In the genomic region with DNA sequence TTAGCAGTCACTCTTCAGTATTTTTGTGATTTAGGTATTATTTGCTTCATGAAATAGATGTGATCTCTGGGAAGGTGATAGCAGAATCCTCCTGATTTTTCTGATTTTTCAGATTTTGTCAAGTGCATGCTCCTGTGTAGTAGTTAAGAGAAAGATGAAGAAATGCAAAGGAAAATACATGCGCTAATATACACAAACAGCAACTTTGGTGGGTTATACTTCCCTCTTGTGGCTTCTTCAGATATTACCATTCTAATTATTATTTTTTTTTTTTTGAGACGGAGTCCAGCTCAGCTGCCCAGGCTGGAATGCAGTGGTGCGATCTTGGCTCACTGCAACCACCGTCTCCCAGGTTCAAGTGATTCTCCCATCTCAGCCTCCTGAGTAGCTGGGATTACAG, we compare ENCODE assay signal across 8 cellular contexts. TPM values are rescaled to one million over a fixed set of nuclear protein-coding genes. Genes with fewer than 3 reads are reported as not detected.
A peak's percentile ranks its signal among the peaks of the same experiment; 100 is the strongest.
DNase-seq lines count a peak whose midpoint lies in the region; ATAC-seq and TF ChIP-seq lines count a peak whose summit lies in the region.

No MANE protein-coding gene starts in this region.

- no peak for TF ChIP-seq POLR2A in sigmoid colon (IDR thresholded peaks at IDR 0.05)

- no peak for TF ChIP-seq EP300 in sigmoid colon (IDR thresholded peaks at IDR 0.05)

- H3K4me1 ChIP-seq in ascending aorta: peaks cover 0 to 2% of the 10 kb centered on the region in 2 donors
- H3K4me1 ChIP-seq in sigmoid colon: no peaks in the 10 kb centered on the region

- TF ChIP-seq CTCF in GM10248 (IDR thresholded peaks at IDR 0.05; ENCODE audit: control extremely low read depth, extremely low read depth, low read depth, missing control alignments): peak; percentile 35
- TF ChIP-seq CTCF in ascending aorta (IDR thresholded peaks at IDR 0.05): peak; percentile 7 to 45 (median 43)
- peak in 2 of 4 experiments; percentile 31 to 53 for TF ChIP-seq CTCF in sigmoid colon (IDR thresholded peaks at IDR 0.05)

- POLR2A ChIA-PET in GM10248 (lab: Yijun Ruan, JAX): no interaction called here

- intact Hi-C loops in ascending aorta (cut with DNase I) (loop anchor here (10.0 kb wide), 1 partner anchor 64 kb away; no protein-coding TSS in a partner anchor), sigmoid colon (cut with DNase I) (no loop called here)

- no peak overlapping the region for H3K4me3 ChIP-seq in ascending aorta
- H3K4me3 ChIP-seq in sigmoid colon: no peak overlapping the region

- H3K9me3 ChIP-seq in ascending aorta (no peaks in the 10 kb centered on the region), sigmoid colon (no peaks in the 10 kb centered on the region)

- DNase-seq in AG08395 (ENCODE audit: low spot score) (peak; percentile 33), GM10248 (ENCODE audit: extremely low spot score) (peak; percentile 47), HT-29 (ENCODE audit: low spot score) (peak; percentile 47), ascending aorta (ENCODE audit: low spot score in 2 of 2) (no peak), left kidney (ENCODE audit: low read depth, low spot score) (peak; percentile 60), ureter (ENCODE audit: low spot score) (no peak), sigmoid colon (no peak)

- no peaks in the 10 kb centered on the region for H3K36me3 ChIP-seq in ascending aorta
- no peaks in the 10 kb centered on the region for H3K36me3 ChIP-seq in sigmoid colon

- no peaks in the 10 kb centered on the region for H3K27me3 ChIP-seq in ascending aorta
- H3K27me3 ChIP-seq in sigmoid colon: no peaks in the 10 kb centered on the region

- WGBS in sigmoid colon, 2 donors: 65 to 66% methylated on average over 4 of the region's 4 CpGs

- no peak overlapping the region for H3K27ac ChIP-seq in ascending aorta
- no peak overlapping the region for H3K27ac ChIP-seq in sigmoid colon

- ATAC-seq in HG03378 (IDR thresholded peaks at IDR 0.05; ENCODE audit: unreplicated experiment): no peak

- CTCF ChIA-PET in GM10248 (lab: Yijun Ruan, JAX): interaction anchor here (0.7 to 5.5 kb wide), 17 partner anchors 9 to 505 kb away, joined by 3 to 45 read pairs (median 6); a partner anchor contains a TSS

RNA-seq across cellular contexts. Expression of a gene that starts 31.7 kb away (rescaled TPM):
- 197 and 222 TPM in 2 replicates for total RNA-seq in HT-29 (2014; rRNA removed; shearing (Covaris generic))
- total RNA-seq in ascending aorta (1.3 TPM), ureter (7.3 TPM), sigmoid colon (10 to 100 TPM in 1 of 4 donors, 1 to 10 TPM in 3; 1.5 to 14.8 (median 5.8) TPM)
- 10 to 100 TPM in 2 of 3 donors, 1 to 10 TPM in 1; 9.0 to 53.5 (median 15.0) TPM for polyA plus RNA-seq in sigmoid colon

Comparison
In these comparisons a context has a peak if more than half of its experiments do, and no peak if none do; other contexts are left out.
1. DNase-seq: peak in AG08395 (single experiment), GM10248 (single experiment), HT-29 (single experiment) and left kidney (single experiment); none in ascending aorta (0 of 2), ureter (single experiment) and sigmoid colon (single experiment).
2. RNA of a gene that starts 31.7 kb away (total RNA-seq): 197 to 222 TPM in HT-29; 7.3 TPM in ureter (single experiment), 1.5 to 14.8 TPM in sigmoid colon and 1.3 TPM in ascending aorta (single experiment); every median in the first group is over 10 times any median in the second.